Comparison of ENCODE assay signal across 4 cellular contexts in the genomic region with DNA sequence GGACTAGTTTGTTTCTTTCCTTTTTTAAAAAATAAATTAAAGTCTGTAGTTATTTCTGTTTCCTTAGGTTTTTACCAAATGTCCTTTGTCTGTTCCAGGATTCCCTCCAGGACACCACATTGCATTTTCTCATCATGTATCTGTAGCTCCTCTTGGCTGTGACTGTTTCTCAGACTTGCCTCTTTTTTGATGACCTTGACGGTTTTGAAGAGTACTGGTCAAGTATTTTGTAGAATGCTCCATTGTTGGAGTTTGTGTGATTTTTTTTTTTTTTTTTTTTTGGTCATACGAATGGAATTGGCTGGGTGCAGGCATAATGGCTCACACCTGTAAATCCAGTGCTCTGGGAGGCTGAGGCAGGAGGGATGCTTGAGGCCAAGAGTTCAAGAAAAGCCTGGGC.
A peak's percentile ranks its signal among the peaks of the same experiment; 100 is the strongest.
TF ChIP-seq lines count a peak whose summit lies in the region.

No MANE protein-coding gene starts in this region.

TF ChIP-seq in HepG2, 621 proteins besides CTCF, POLR2A, EP300 and RAD21:
- TF ChIP-seq MAFF (IDR thresholded peaks at IDR 0.05; ENCODE audit: low read depth, low read length) (peak; percentile 41; the same call in 1 of the 2 replicates), CCAR2 (optimal IDR thresholded peaks at IDR 0.05; ENCODE audit: low read depth, low read length) (no peak), MAFK (conservative IDR thresholded peaks at IDR 0.05 in 1 of 2, IDR thresholded peaks at IDR 0.05 in 1 of 2; ENCODE audit: low read length in 2 of 2) (peak; percentile 33 to 50; a peak in 3 of 4 replicates), NR3C1 (CRISPR knock-in tag; IDR thresholded peaks at IDR 0.05) (no peak), ZNF841 (CRISPR knock-in tag; IDR thresholded peaks at IDR 0.05; ENCODE audit: borderline replicate concordance) (no peak)
- TF ChIP-seq, protein P1, sequence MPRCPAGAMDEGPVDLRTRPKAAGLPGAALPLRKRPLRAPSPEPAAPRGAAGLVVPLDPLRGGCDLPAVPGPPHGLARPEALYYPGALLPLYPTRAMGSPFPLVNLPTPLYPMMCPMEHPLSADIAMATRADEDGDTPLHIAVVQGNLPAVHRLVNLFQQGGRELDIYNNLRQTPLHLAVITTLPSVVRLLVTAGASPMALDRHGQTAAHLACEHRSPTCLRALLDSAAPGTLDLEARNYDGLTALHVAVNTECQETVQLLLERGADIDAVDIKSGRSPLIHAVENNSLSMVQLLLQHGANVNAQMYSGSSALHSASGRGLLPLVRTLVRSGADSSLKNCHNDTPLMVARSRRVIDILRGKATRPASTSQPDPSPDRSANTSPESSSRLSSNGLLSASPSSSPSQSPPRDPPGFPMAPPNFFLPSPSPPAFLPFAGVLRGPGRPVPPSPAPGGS (CRISPR knock-in tag; IDR thresholded peaks at IDR 0.05): no peak

TF ChIP-seq in A549, 52 proteins besides CTCF, POLR2A, EP300 and RAD21:
- no peak for TF ChIP-seq TP53 (CRISPR knock-in tag; IDR thresholded peaks at IDR 0.05)
- TF ChIP-seq HOXB5 (CRISPR knock-in tag; IDR thresholded peaks at IDR 0.05): no peak
- TF ChIP-seq MAFK (IDR thresholded peaks at IDR 0.05; ENCODE audit: partially characterized antibody): peak; percentile 57
- TF ChIP-seq CHD4 (IDR thresholded peaks at IDR 0.05; ENCODE audit: borderline replicate concordance): no peak
- no peak for TF ChIP-seq KDM1A (IDR thresholded peaks at IDR 0.05; ENCODE audit: low read depth)
- TF ChIP-seq TFCP2L1 (CRISPR knock-in tag; IDR thresholded peaks at IDR 0.05): no peak

TF ChIP-seq in IMR-90, 13 proteins besides CTCF, POLR2A, EP300 and RAD21:
- no peak for TF ChIP-seq CHD1 (IDR thresholded peaks at IDR 0.05; ENCODE audit: low read depth, low read length)
- TF ChIP-seq MAZ (IDR thresholded peaks at IDR 0.05; ENCODE audit: borderline replicate concordance, low read depth, low read length): no peak
- peak; percentile 59 for TF ChIP-seq MAFK (IDR thresholded peaks at IDR 0.05; ENCODE audit: low read depth, low read length)

TF ChIP-seq in K562, 482 proteins besides CTCF, POLR2A, EP300 and RAD21:
- TF ChIP-seq ZNF316 (IDR thresholded peaks at IDR 0.05) (0 out of 2 replicates have a peak, but pooled peaks have one; percentile 2), LEF1 (IDR thresholded peaks at IDR 0.05) (no peak), BRCA1 (IDR thresholded peaks at IDR 0.05) (no peak), BRCA1 (CRISPR knock-in tag; IDR thresholded peaks at IDR 0.05) (no peak), NR4A1 (CRISPR knock-in tag; IDR thresholded peaks at IDR 0.05) (no peak), NR4A1 (tag; IDR thresholded peaks at IDR 0.05) (no peak)
- TF ChIP-seq, protein P2, sequence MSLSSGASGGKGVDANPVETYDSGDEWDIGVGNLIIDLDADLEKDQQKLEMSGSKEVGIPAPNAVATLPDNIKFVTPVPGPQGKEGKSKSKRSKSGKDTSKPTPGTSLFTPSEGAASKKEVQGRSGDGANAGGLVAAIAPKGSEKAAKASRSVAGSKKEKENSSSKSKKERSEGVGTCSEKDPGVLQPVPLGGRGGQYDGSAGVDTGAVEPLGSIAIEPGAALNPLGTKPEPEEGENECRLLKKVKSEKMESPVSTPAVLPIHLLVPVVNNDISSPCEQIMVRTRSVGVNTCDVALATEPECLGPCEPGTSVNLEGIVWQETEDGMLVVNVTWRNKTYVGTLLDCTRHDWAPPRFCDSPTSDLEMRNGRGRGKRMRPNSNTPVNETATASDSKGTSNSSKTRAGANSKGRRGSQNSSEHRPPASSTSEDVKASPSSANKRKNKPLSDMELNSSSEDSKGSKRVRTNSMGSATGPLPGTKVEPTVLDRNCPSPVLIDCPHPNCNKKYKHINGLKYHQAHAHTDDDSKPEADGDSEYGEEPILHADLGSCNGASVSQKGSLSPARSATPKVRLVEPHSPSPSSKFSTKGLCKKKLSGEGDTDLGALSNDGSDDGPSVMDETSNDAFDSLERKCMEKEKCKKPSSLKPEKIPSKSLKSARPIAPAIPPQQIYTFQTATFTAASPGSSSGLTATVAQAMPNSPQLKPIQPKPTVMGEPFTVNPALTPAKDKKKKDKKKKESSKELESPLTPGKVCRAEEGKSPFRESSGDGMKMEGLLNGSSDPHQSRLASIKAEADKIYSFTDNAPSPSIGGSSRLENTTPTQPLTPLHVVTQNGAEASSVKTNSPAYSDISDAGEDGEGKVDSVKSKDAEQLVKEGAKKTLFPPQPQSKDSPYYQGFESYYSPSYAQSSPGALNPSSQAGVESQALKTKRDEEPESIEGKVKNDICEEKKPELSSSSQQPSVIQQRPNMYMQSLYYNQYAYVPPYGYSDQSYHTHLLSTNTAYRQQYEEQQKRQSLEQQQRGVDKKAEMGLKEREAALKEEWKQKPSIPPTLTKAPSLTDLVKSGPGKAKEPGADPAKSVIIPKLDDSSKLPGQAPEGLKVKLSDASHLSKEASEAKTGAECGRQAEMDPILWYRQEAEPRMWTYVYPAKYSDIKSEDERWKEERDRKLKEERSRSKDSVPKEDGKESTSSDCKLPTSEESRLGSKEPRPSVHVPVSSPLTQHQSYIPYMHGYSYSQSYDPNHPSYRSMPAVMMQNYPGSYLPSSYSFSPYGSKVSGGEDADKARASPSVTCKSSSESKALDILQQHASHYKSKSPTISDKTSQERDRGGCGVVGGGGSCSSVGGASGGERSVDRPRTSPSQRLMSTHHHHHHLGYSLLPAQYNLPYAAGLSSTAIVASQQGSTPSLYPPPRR (CRISPR knock-in tag; IDR thresholded peaks at IDR 0.05; ENCODE audit: borderline replicate concordance): no peak
